Comparison of ENCODE assay signal across 19 cellular contexts in genomic region chr1:117697220-117697781, GRCh38.
DNase-seq lines count a peak whose midpoint lies in the region; ATAC-seq and TF ChIP-seq lines count a peak whose summit lies in the region.
"Had no signal": no experiment of that assay in that cellular context is flagged by ENCODE, and none has a peak within 500 bp of the region (broad histone marks: within the 10 kb centered on the region; RNA-seq: fewer than 3 reads in every experiment).

No MANE protein-coding gene starts in this region.

- TF ChIP-seq CTCF in heart left ventricle (IDR thresholded peaks at IDR 0.05) (no peak), coronary artery (IDR thresholded peaks at IDR 0.05) (no peak), uterus (IDR thresholded peaks at IDR 0.05) (no peak), GM13977 (IDR thresholded peaks at IDR 0.05; ENCODE audit: extremely low read depth, insufficient read depth, missing control alignments) (no peak)

- peak overlapping the region in 7 of 12 donors; percentile 36 to 85 (median 72) for H3K27ac ChIP-seq in heart left ventricle
- H3K27ac ChIP-seq in coronary artery = peak overlapping the region; percentile 83 to 92
- H3K27ac ChIP-seq in muscle layer of duodenum (ENCODE audit: low read length) = peak overlapping the region; percentile 85
- peak overlapping the region; percentile 77 to 86 for H3K27ac ChIP-seq in uterus
- H3K27ac ChIP-seq: A549 had no signal

- ATAC-seq in heart left ventricle = no peak
- ATAC-seq: A549; activated T-cell treated with anti-CD3 and anti-CD28 coated beads, Interleukin-2, amount 50 U/mL, for 72 hours; naive thymus-derived CD4-positive, alpha-beta T cell; upper lobe of right lung had no signal

- DNase-seq in heart left ventricle = no peak
- no peak for DNase-seq in cardiac septum (ENCODE audit: low spot score)
- DNase-seq in coronary artery (ENCODE audit: low spot score) = no peak
- DNase-seq in uterus = no peak
- DNase-seq in kidney glomerular epithelial cell (lab: John Stamatoyannopoulos, UW) = no peak
- no peak for DNase-seq in cerebellar cortex (ENCODE audit: low spot score)
- no peak for DNase-seq in GM13977 (ENCODE audit: low spot score)
- DNase-seq: activated naive CD4-positive, alpha-beta T cell treated with anti-CD3 and anti-CD28 coated beads, Interleukin-2, amount 50 U/mL, for 16 hours; activated T-cell treated with anti-CD3 and anti-CD28 coated beads, Interleukin-2, amount 50 U/mL, for 72 hours; C1 segment of cervical spinal cord; islet precursor cell; naive thymus-derived CD4-positive, alpha-beta T cell; NCI-H2107; NCI-H524 treated with DMSO at 0.1 percent for 48 hours; stimulated activated CD4-positive, alpha-beta T cell treated with anti-CD3 and anti-CD28 coated beads, Interleukin-1b, Interleukin-23, amount 100 ng/mL, for 48 hours; stimulated activated naive CD4-positive, alpha-beta T cell treated with Interleukin-2 at 50 U/mL for 16 hours; upper lobe of right lung had no signal

- no peaks in the 10 kb centered on the region for H3K27me3 ChIP-seq in heart left ventricle
- no peaks in the 10 kb centered on the region for H3K27me3 ChIP-seq in muscle layer of duodenum (ENCODE audit: low read depth, low read length)
- H3K27me3 ChIP-seq in uterus = no peaks in the 10 kb centered on the region
- H3K27me3 ChIP-seq: upper lobe of right lung had no signal

- peaks cover 0 to 25% (median 11%) of the 10 kb centered on the region in 12 donors for H3K4me1 ChIP-seq in heart left ventricle
- peaks cover 8 to 34% of the 10 kb centered on the region in 2 donors for H3K4me1 ChIP-seq in muscle layer of duodenum (ENCODE audit: control insufficient read depth in 1 of 2, insufficient read depth in 2 of 2, low read length in 2 of 2)
- H3K4me1 ChIP-seq in uterus = peaks cover 4 to 22% of the 10 kb centered on the region in 2 donors
- H3K4me1 ChIP-seq: A549 had no signal

- H3K9me3 ChIP-seq in heart left ventricle = no peaks in the 10 kb centered on the region
- no peaks in the 10 kb centered on the region for H3K9me3 ChIP-seq in muscle layer of duodenum (ENCODE audit: control insufficient read depth in 1 of 2, low read length in 2 of 2)
- no peaks in the 10 kb centered on the region for H3K9me3 ChIP-seq in uterus
- H3K9me3 ChIP-seq: A549, upper lobe of right lung had no signal

- intact Hi-C loops in heart left ventricle (cut with DNase I) = no loop called here
- intact Hi-C loops in cardiac septum (cut with DNase I) = no loop called here
- intact Hi-C loops in uterus (cut with DNase I; ENCODE audit: low total_unique reads) = no loop called here

- no peak for TF ChIP-seq POLR2A in heart left ventricle (IDR thresholded peaks at IDR 0.05)
- TF ChIP-seq POLR2A in uterus (IDR thresholded peaks at IDR 0.05) = no peak

- in situ Hi-C loops in GM13977 (cut with MboI; ENCODE audit: low pct_unique_long_range_greater_than_20kb, low sequenced_read_pairs, unreplicated experiment) = no loop called here

- H3K36me3 ChIP-seq in heart left ventricle = no peaks in the 10 kb centered on the region
- H3K36me3 ChIP-seq in muscle layer of duodenum (ENCODE audit: control insufficient read depth in 1 of 2, insufficient read depth in 2 of 2, low read length in 2 of 2) = no peaks in the 10 kb centered on the region
- no peaks in the 10 kb centered on the region for H3K36me3 ChIP-seq in uterus
- H3K36me3 ChIP-seq: upper lobe of right lung had no signal

- H3K4me3 ChIP-seq in heart left ventricle (no peak overlapping the region), coronary artery (no peak overlapping the region), muscle layer of duodenum (ENCODE audit: low read depth in 1 of 2, low read length in 2 of 2) (no peak overlapping the region), uterus (no peak overlapping the region)
- H3K4me3 ChIP-seq: A549, upper lobe of right lung had no signal
